ENCODE assay signal across 28 cellular contexts in the genomic region with DNA sequence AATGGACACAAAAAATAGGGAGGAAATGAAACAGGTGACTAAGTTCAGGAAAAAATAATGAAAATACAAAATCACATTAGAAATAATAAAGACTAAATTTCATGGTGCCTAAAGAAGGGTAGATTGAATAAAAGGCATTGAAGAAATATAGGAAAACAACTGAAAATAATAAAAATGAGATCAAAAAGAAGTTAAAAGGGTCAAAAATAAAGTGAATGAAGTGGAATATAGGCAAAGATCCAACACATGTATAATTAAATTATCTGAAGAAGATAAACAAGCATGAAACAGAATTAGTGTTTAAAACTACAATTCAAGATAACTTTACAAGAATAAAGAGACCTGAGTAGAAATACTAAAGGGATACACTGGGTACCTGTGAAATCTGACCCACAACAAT.
"Had no signal": no experiment of that assay in that cellular context is flagged by ENCODE, and none has a peak within 500 bp of the region (broad histone marks: within the 10 kb centered on the region; RNA-seq: fewer than 3 reads in every experiment).

No MANE protein-coding gene starts in this region.

- H3K4me3 ChIP-seq: stomach, suprapubic skin, testis, thoracic aorta, thyroid gland, tibial artery, tibial nerve, transverse colon, upper lobe of left lung, upper lobe of right lung, uterus, vagina had no signal

- H3K27ac Mint-ChIP-seq: stimulated activated effector memory CD8-positive, alpha-beta T cell treated with anti-CD3 and anti-CD28 coated beads, Interleukin-12 subunit alpha, Interleukin-12 subunit beta, amount 100 ng/mL, for 72 hours; stimulated activated memory B cell treated with anti-CD40 and anti-IgM and Interleukin-4, amounts not matched to agents 10 μg/mL and 1 μg/mL and 100 μg/mL, for 72 hours; stimulated activated naive B cell treated with anti-CD40 and anti-IgM and Interleukin-4, amounts not matched to agents 10 μg/mL and 1 μg/mL and 100 μg/mL, for 72 hours; stimulated activated naive CD8-positive, alpha-beta T cell treated with anti-CD3 and anti-CD28 coated beads, Interleukin-15, amount 100 ng/mL, for 72 hours; stimulated activated naive CD8-positive, alpha-beta T cell treated with anti-CD3 and anti-CD28 coated beads, Interleukin-15, Interleukin-2, amounts not matched to agents 100 ng/mL and 50 ng/mL, for 24 hours; type B pancreatic cell had no signal

- H3K9me3 Mint-ChIP-seq: stimulated activated effector memory CD8-positive, alpha-beta T cell treated with anti-CD3 and anti-CD28 coated beads, Interleukin-12 subunit alpha, Interleukin-12 subunit beta, amount 100 ng/mL, for 72 hours; stimulated activated memory B cell treated with anti-CD40 and anti-IgM and Interleukin-4, amounts not matched to agents 10 μg/mL and 1 μg/mL and 100 μg/mL, for 72 hours; stimulated activated naive B cell treated with anti-CD40 and anti-IgM and Interleukin-4, amounts not matched to agents 10 μg/mL and 1 μg/mL and 100 μg/mL, for 72 hours; stimulated activated naive CD8-positive, alpha-beta T cell treated with anti-CD3 and anti-CD28 coated beads, Interleukin-15, amount 100 ng/mL, for 72 hours; stimulated activated naive CD8-positive, alpha-beta T cell treated with anti-CD3 and anti-CD28 coated beads, Interleukin-15, Interleukin-2, amounts not matched to agents 100 ng/mL and 50 ng/mL, for 24 hours; type B pancreatic cell had no signal

- H3K27ac ChIP-seq: stomach, suprapubic skin, testis, thoracic aorta, thyroid gland, tibial artery, tibial nerve, transverse colon, upper lobe of left lung, upper lobe of right lung, uterus, vagina had no signal

- H3K36me3 Mint-ChIP-seq: stimulated activated effector memory CD8-positive, alpha-beta T cell treated with anti-CD3 and anti-CD28 coated beads, Interleukin-12 subunit alpha, Interleukin-12 subunit beta, amount 100 ng/mL, for 72 hours had no signal

- H3K9me3 ChIP-seq: stomach, suprapubic skin, testis, thoracic aorta, thyroid gland, tibial artery, tibial nerve, transverse colon, upper lobe of left lung, upper lobe of right lung, uterus, vagina had no signal

- H3K4me3 Mint-ChIP-seq: stimulated activated effector memory CD8-positive, alpha-beta T cell treated with anti-CD3 and anti-CD28 coated beads, Interleukin-12 subunit alpha, Interleukin-12 subunit beta, amount 100 ng/mL, for 72 hours; stimulated activated memory B cell treated with anti-CD40 and anti-IgM and Interleukin-4, amounts not matched to agents 10 μg/mL and 1 μg/mL and 100 μg/mL, for 72 hours; stimulated activated naive B cell treated with anti-CD40 and anti-IgM and Interleukin-4, amounts not matched to agents 10 μg/mL and 1 μg/mL and 100 μg/mL, for 72 hours; stimulated activated naive CD8-positive, alpha-beta T cell treated with anti-CD3 and anti-CD28 coated beads, Interleukin-15, amount 100 ng/mL, for 72 hours; stimulated activated naive CD8-positive, alpha-beta T cell treated with anti-CD3 and anti-CD28 coated beads, Interleukin-15, Interleukin-2, amounts not matched to agents 100 ng/mL and 50 ng/mL, for 24 hours; type B pancreatic cell had no signal

- H3K36me3 ChIP-seq: suprapubic skin, thoracic aorta, thyroid gland, tibial artery, tibial nerve, upper lobe of left lung, upper lobe of right lung, uterus, vagina had no signal

- H3K27me3 Mint-ChIP-seq: stimulated activated memory B cell treated with anti-CD40 and anti-IgM and Interleukin-4, amounts not matched to agents 10 μg/mL and 1 μg/mL and 100 μg/mL, for 72 hours; stimulated activated naive B cell treated with anti-CD40 and anti-IgM and Interleukin-4, amounts not matched to agents 10 μg/mL and 1 μg/mL and 100 μg/mL, for 72 hours; stimulated activated naive CD8-positive, alpha-beta T cell treated with anti-CD3 and anti-CD28 coated beads, Interleukin-15, amount 100 ng/mL, for 72 hours; stimulated activated naive CD8-positive, alpha-beta T cell treated with anti-CD3 and anti-CD28 coated beads, Interleukin-15, Interleukin-2, amounts not matched to agents 100 ng/mL and 50 ng/mL, for 24 hours; type B pancreatic cell had no signal

- H3K4me1 ChIP-seq: suprapubic skin, testis, tibial artery, tibial nerve, transverse colon, upper lobe of left lung, upper lobe of right lung, uterus, vagina had no signal

- H3K4me1 Mint-ChIP-seq: stimulated activated effector memory CD8-positive, alpha-beta T cell treated with anti-CD3 and anti-CD28 coated beads, Interleukin-12 subunit alpha, Interleukin-12 subunit beta, amount 100 ng/mL, for 72 hours had no signal

- ATAC-seq: stimulated activated effector memory CD8-positive, alpha-beta T cell treated with anti-CD3 and anti-CD28 coated beads, Interleukin-12 subunit alpha, Interleukin-12 subunit beta, amount 100 ng/mL, for 72 hours; stimulated activated memory B cell treated with anti-CD40 and anti-IgM and Interleukin-4, amounts not matched to agents 10 μg/mL and 1 μg/mL and 100 μg/mL, for 72 hours; stimulated activated naive B cell treated with anti-CD40 and anti-IgM and Interleukin-4, amounts not matched to agents 10 μg/mL and 1 μg/mL and 100 μg/mL, for 72 hours; stimulated activated naive CD8-positive, alpha-beta T cell treated with anti-CD3 and anti-CD28 coated beads, Interleukin-15, amount 100 ng/mL, for 72 hours; stimulated activated naive CD8-positive, alpha-beta T cell treated with anti-CD3 and anti-CD28 coated beads, Interleukin-15, Interleukin-2, amounts not matched to agents 100 U/mL and 50 U/mL, for 24 hours; upper lobe of right lung had no signal

- DNase-seq: stimulated activated CD4-positive, alpha-beta T cell treated with anti-CD3 and anti-CD28 coated beads, Interleukin-2, amount 100 ng/mL, for 48 hours; stimulated activated CD4-positive, alpha-beta T cell treated with anti-CD3 and anti-CD28 coated beads, Interleukin-4, amount 100 ng/mL, for 1 hour; stimulated activated CD4-positive, alpha-beta T cell treated with anti-CD3 and anti-CD28 coated beads, Interleukin-4, amount 100 ng/mL, for 24 hours; stimulated activated CD4-positive, alpha-beta T cell treated with anti-CD3 and anti-CD28 coated beads, Interleukin-4, amount 100 ng/mL, for 4 hours; stimulated activated CD8-positive, alpha-beta memory T cell treated with anti-CD3 and anti-CD28 coated beads, Interleukin-4, amount 100 ng/mL, for 48 hours; stimulated activated naive B cell treated with anti-CD40 and anti-IgM and Interleukin-4, amounts not matched to agents 10 μg/mL and 1 μg/mL and 100 μg/mL, for 72 hours; stimulated activated naive CD4-positive, alpha-beta T cell; stimulated activated naive CD4-positive, alpha-beta T cell treated with Interleukin-2 at 50 U/mL for 16 hours; stimulated activated naive CD8-positive, alpha-beta T cell treated with anti-CD3 and anti-CD28 coated beads, Interleukin-15, amount 100 ng/mL, for 72 hours; stimulated activated naive CD8-positive, alpha-beta T cell treated with anti-CD3 and anti-CD28 coated beads, Interleukin-15, Interleukin-2, amounts not matched to agents 100 U/mL and 50 U/mL, for 24 hours; stomach; substantia nigra; testis; thyroid gland; tibial artery; transverse colon; trophoblast cell; upper lobe of left lung; upper lobe of right lung; uterus had no signal
